Comparison of ENCODE assay signal across 20 cellular contexts in the genomic region with DNA sequence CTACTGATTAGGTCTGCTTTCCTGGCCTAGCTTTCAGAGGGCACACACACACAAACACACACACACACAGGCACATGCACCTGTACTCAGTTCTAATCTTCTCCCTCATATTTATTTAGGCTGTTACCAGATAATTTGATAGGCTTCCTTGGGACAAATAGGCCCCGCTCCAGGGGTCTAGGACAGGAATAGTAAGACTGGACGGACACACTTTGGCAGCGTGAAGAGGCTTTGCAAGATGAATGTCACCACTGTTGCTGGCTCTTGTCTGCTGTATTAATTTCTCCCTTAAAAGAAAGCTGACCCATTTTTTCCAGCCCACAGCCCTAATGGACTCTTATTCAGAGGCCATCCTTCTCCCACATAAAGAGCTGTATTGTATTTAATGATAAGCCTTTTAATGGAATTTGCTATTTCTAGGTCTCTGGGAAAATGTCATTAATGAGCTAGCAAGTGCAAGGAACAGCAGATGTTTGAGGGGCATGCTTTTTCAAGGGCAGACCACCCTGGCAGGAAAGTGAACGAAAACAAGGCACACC. TPM values are rescaled to one million over a fixed set of nuclear protein-coding genes. Genes with fewer than 3 reads are reported as not detected.
DNase-seq lines count a peak whose midpoint lies in the region; ATAC-seq lines count a peak whose summit lies in the region.
"Had no signal": no experiment of that assay in that cellular context is flagged by ENCODE, and none has a peak within 500 bp of the region (broad histone marks: within the 10 kb centered on the region; RNA-seq: fewer than 3 reads in every experiment).

No MANE protein-coding gene starts in this region.

- H3K27me3 ChIP-seq in skeletal muscle tissue (ENCODE audit: control insufficient read depth in 3 of 3, insufficient read depth in 3 of 3, low read length in 3 of 3) = no peaks in the 10 kb centered on the region
- H3K27me3 ChIP-seq: BLaER1 treated with 17β-estradiol and CSF1 and Interleukin-3, amounts not matched to agents 10 nM and 100 nM; SJSA1 had no signal

- DNase-seq in NCI-H524 (lab: John Stamatoyannopoulos, UW) (peak; percentile 15 to 58), NCI-H524 treated with DMSO at 0.1 percent for 48 hours (lab: John Stamatoyannopoulos, UW) (no peak), RPMI7951 (ENCODE audit: low read depth) (peak; percentile 30), medulla oblongata (ENCODE audit: extremely low spot score) (peak; percentile 22)
- no peak for DNase-seq in activated CD4-positive, alpha-beta T cell treated with anti-CD3 and anti-CD28 coated beads, Interleukin-2, amount 50 U/mL, for 1 hour
- DNase-seq: CD4-positive, alpha-beta T cell; H9; NCI-H1092; NCI-H1436; NCI-H2081 treated with DMSO at 0.1 percent for 48 hours had no signal

- H3K27ac ChIP-seq in skeletal muscle tissue (ENCODE audit: low read depth, low read length) = peak overlapping the region; percentile 32
- H3K27ac ChIP-seq: BLaER1 treated with 17β-estradiol and CSF1 and Interleukin-3, amounts not matched to agents 10 nM and 100 nM; SJSA1 had no signal

- no peaks in the 10 kb centered on the region for H3K9me3 ChIP-seq in skeletal muscle tissue (ENCODE audit: control insufficient read depth in 3 of 3, low read length in 3 of 3)
- H3K9me3 ChIP-seq: SJSA1 had no signal

- ATAC-seq in GM21529 (IDR thresholded peaks at IDR 0.05; ENCODE audit: unreplicated experiment) (no peak), GM19328 (IDR thresholded peaks at IDR 0.05; ENCODE audit: unreplicated experiment) (no peak)
- ATAC-seq: GM23338, PC-3, Right ventricle myocardium inferior had no signal

- H3K36me3 ChIP-seq in skeletal muscle tissue (ENCODE audit: control insufficient read depth in 3 of 3, insufficient read depth in 3 of 3, low read length in 3 of 3) = no peaks in the 10 kb centered on the region
- H3K36me3 ChIP-seq: SJSA1 had no signal

- no peak overlapping the region for H3K4me3 ChIP-seq in skeletal muscle tissue (ENCODE audit: low read length in 3 of 3)
- H3K4me3 ChIP-seq: BLaER1 treated with 17β-estradiol and CSF1 and Interleukin-3, amounts not matched to agents 10 nM and 100 nM; GM23338; SJSA1 had no signal

- H3K4me1 ChIP-seq in skeletal muscle tissue (ENCODE audit: control insufficient read depth in 3 of 3, insufficient read depth in 3 of 3, low read length in 3 of 3) = peaks cover 0 to 30% (median 14%) of the 10 kb centered on the region in 3 donors
- H3K4me1 ChIP-seq: SJSA1 had no signal

- no peak overlapping the region for H3K9ac ChIP-seq in skeletal muscle tissue (ENCODE audit: low read depth in 1 of 3, low read length in 3 of 3)
- H3K9ac ChIP-seq: BLaER1 treated with 17β-estradiol and CSF1 and Interleukin-3, amounts not matched to agents 10 nM and 100 nM had no signal

RNA-seq across cellular contexts. Expression of a gene that starts 18.0 kb away (rescaled TPM):
- under 0.01 TPM in 2 replicates for total RNA-seq in RPMI7951 (2014; rRNA removed; shearing (Covaris generic))
- 4.2 TPM for total RNA-seq in skeletal muscle tissue
- total RNA-seq: CD4-positive, alpha-beta T cell; HT-29; Right ventricle myocardium inferior; SJSA1; T-helper 1 cell treated with Interleukin-12 subunit alpha and Interleukin-12 subunit beta and Interleukin-4 antibody, amounts not matched to agents 30 ng/mL and 1 ng/mL, for 36 hours had no signal

RNA-seq across cellular contexts. Expression of a gene that starts 47.1 kb away (rescaled TPM):
- total RNA-seq in RPMI7951 (2014; rRNA removed; shearing (Covaris generic)) = 21.9 and 23.5 TPM in 2 replicates
- 23.0 TPM for total RNA-seq in skeletal muscle tissue

RNA-seq across cellular contexts. Expression of a gene that starts 47.4 kb away (rescaled TPM):
- 69.1 and 82.1 TPM in 2 replicates for total RNA-seq in RPMI7951 (2014; rRNA removed; shearing (Covaris generic))
- total RNA-seq in skeletal muscle tissue = 8.4 TPM

Comparison
In these comparisons a context has a peak if more than half of its experiments do, and no peak if none do; other contexts are left out.
1. DNase-seq: peak in NCI-H524 (2 of 2), RPMI7951 (single experiment) and medulla oblongata (single experiment); none in NCI-H524 treated with DMSO at 0.1 percent for 48 hours (single experiment) and activated CD4-positive, alpha-beta T cell treated with anti-CD3 and anti-CD28 coated beads, Interleukin-2, amount 50 U/mL, for 1 hour (single experiment).